ENCODE assay signal across 8 cellular contexts in genomic region chr15:44584162-44584749, GRCh38. TPM values are rescaled to one million over a fixed set of nuclear protein-coding genes. Genes with fewer than 3 reads are reported as not detected.
DNase-seq lines count a peak whose midpoint lies in the region; ATAC-seq and TF ChIP-seq lines count a peak whose summit lies in the region.

No MANE protein-coding gene starts in this region.

- no peaks in the 10 kb centered on the region for H3K27me3 Mint-ChIP-seq in WTC11 (ENCODE audit: low read depth)
- H3K27me3 Mint-ChIP-seq in dendritic cell treated with granulocyte-macrophage colony-stimulating factor and Interleukin-4, amounts not matched to agents 40 ng/mL and 50 ng/mL, for 4 days = no peaks in the 10 kb centered on the region
- no peaks in the 10 kb centered on the region for H3K27me3 Mint-ChIP-seq in neural crest cell (ENCODE audit: low read depth)

- CTCF ChIA-PET in WTC11 (lab: Charles Lee) = interaction anchor here (0.6 to 1.8 kb wide), 24 partner anchors 9 to 336 kb away, joined by 3 to 17 read pairs (median 4); partner anchors contain the start of genes EIF3J, SPG11 and TRIM69

- H3K9me3 Mint-ChIP-seq in WTC11 (no peaks in the 10 kb centered on the region), neural crest cell (no peaks in the 10 kb centered on the region)
- H3K9me3 Mint-ChIP-seq in dendritic cell treated with granulocyte-macrophage colony-stimulating factor and Interleukin-4, amounts not matched to agents 40 ng/mL and 50 ng/mL, for 4 days = no peaks in the 10 kb centered on the region

- H3K4me3 Mint-ChIP-seq in WTC11 (no peak overlapping the region), neural crest cell (no peak overlapping the region)
- no peak overlapping the region for H3K4me3 Mint-ChIP-seq in dendritic cell treated with granulocyte-macrophage colony-stimulating factor and Interleukin-4, amounts not matched to agents 40 ng/mL and 50 ng/mL, for 4 days

- 0 out of 2 replicates have a peak, but pooled peaks have one; percentile 27 for TF ChIP-seq CTCF in WTC11 (IDR thresholded peaks at IDR 0.05)
- TF ChIP-seq CTCF in neural crest cell (conservative IDR thresholded peaks at IDR 0.05) = peak; percentile 38

- H3K4me1 Mint-ChIP-seq in WTC11 (no peaks in the 10 kb centered on the region), neural crest cell (no peaks in the 10 kb centered on the region)
- H3K4me1 Mint-ChIP-seq in dendritic cell treated with granulocyte-macrophage colony-stimulating factor and Interleukin-4, amounts not matched to agents 40 ng/mL and 50 ng/mL, for 4 days (ENCODE audit: low read depth) = no peaks in the 10 kb centered on the region

- POLR2A ChIA-PET in WTC11 (lab: Charles Lee) = interaction anchor here (0.6 to 1.1 kb wide), 3 partner anchors 48 to 154 kb away, joined by 3 to 5 read pairs (median 3); partner anchors contain the start of genes EIF3J and SPG11

- ATAC-seq in WTC11 (peak; percentile 98), GM19395 (IDR thresholded peaks at IDR 0.05; ENCODE audit: unreplicated experiment) (no peak)

- H3K27ac Mint-ChIP-seq in WTC11 = no peak overlapping the region
- H3K27ac Mint-ChIP-seq in dendritic cell treated with granulocyte-macrophage colony-stimulating factor and Interleukin-4, amounts not matched to agents 40 ng/mL and 50 ng/mL, for 4 days = peak overlapping the region; percentile 8
- no peak overlapping the region for H3K27ac Mint-ChIP-seq in neural crest cell (ENCODE audit: unreplicated experiment)

- H3K36me3 Mint-ChIP-seq in WTC11 (peaks cover 65% of the 10 kb centered on the region), neural crest cell (ENCODE audit: low read depth) (peaks cover 29% of the 10 kb centered on the region)
- H3K36me3 Mint-ChIP-seq in dendritic cell treated with granulocyte-macrophage colony-stimulating factor and Interleukin-4, amounts not matched to agents 40 ng/mL and 50 ng/mL, for 4 days (ENCODE audit: low read depth) = peaks cover 94% of the 10 kb centered on the region

- intact Hi-C loops in dendritic cell treated with granulocyte-macrophage colony-stimulating factor and Interleukin-4, amounts not matched to agents 40 ng/mL and 50 ng/mL, for 4 days (cut with micrococcal nuclease) = no loop called here

- DNase-seq in COLO829 (ENCODE audit: low spot score) (peak; percentile 15), HUDEP-2 (lab: John Stamatoyannopoulos, UW; ENCODE audit: unreplicated experiment in 76 of 76) (peak in 50 of 76 experiments; percentile 4 to 58 (median 27)), WTC11 (ENCODE audit: low spot score) (peak; percentile 67), neural crest cell (ENCODE audit: low read depth, low spot score) (no peak), NCI-H128 (lab: John Stamatoyannopoulos, UW; ENCODE audit: unreplicated experiment) (no peak), COR-L47 (lab: John Stamatoyannopoulos, UW) (no peak)

TF ChIP-seq in WTC11, 78 proteins besides CTCF, POLR2A, EP300 and RAD21:
- TF ChIP-seq ZNF425 (CRISPR knock-in tag; conservative IDR thresholded peaks at IDR 0.05) = no peak
- TF ChIP-seq FOXP4 (CRISPR knock-in tag; IDR thresholded peaks at IDR 0.05) = no peak
- no peak for TF ChIP-seq RELA (CRISPR knock-in tag; IDR thresholded peaks at IDR 0.05; ENCODE audit: borderline replicate concordance)
- no peak for TF ChIP-seq ZNF121 (CRISPR knock-in tag; IDR thresholded peaks at IDR 0.05)
- no peak for TF ChIP-seq ZBTB43 (CRISPR knock-in tag; IDR thresholded peaks at IDR 0.05)

RNA-seq across cellular contexts. Expression of gene EIF3J, which starts 47.3 kb away (rescaled TPM):
- total RNA-seq in WTC11 (2021) = 74.9 to 78.6 TPM (median 76.1 TPM) in 3 replicates
- 118 and 128 TPM in 2 replicates for total RNA-seq in neural crest cell

Comparison
In these comparisons a context has a peak if more than half of its experiments do, and no peak if none do; other contexts are left out.
1. DNase-seq: peak in COLO829 (single experiment), HUDEP-2 (50 of 76) and WTC11 (single experiment); none in neural crest cell (single experiment), NCI-H128 (single experiment) and COR-L47 (single experiment).